Comparison of ENCODE assay signal across 7 cellular contexts in genomic region chr4:89575840-89576239, GRCh38.
"Had no signal": no experiment of that assay in that cellular context is flagged by ENCODE, and none has a peak within 500 bp of the region (broad histone marks: within the 10 kb centered on the region; RNA-seq: fewer than 3 reads in every experiment).

No MANE protein-coding gene starts in this region.

- DNase-seq: GDM1, GF-D8 had no signal

- ATAC-seq: GM12878 had no signal

- FAIRE-seq: G401.6, GM12878, GM12891, GM18507, GM19239 had no signal

- H3K4me3 ChIP-seq: GM12878 had no signal
